Comparison of ENCODE assay signal across 8 cellular contexts in the genomic region with DNA sequence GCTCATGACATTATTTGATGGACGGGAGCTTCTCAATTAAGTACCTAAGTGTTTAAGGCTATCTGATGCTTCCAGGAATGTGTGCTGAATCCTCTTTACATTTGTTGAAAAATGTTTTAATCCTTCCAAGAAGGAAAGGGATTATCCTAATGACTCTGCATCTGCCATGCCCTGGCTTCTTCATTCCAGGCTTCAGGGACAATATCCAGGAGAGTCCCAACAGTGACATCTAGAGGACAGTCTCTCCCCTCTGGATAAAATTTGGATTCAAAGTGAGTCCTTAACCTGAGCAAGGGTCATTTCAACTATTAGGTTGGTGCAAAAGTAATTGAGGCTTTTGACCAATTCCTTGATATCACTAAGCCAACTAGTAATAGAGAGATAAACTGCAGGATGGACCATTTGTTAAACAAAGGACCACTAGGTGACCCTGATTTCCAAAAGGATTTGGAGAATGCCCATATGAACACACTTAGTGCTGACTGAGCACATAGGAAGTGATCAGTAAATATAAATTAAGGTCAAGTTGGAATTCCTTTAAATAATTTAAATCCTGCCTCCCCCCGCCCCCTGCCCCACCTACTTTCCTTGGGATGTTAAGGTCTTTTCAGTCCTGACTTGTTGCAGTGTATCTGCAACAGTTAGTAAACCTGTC. TPM values are rescaled to one million over a fixed set of nuclear protein-coding genes. Genes with fewer than 3 reads are reported as not detected.
DNase-seq lines count a peak whose midpoint lies in the region; ATAC-seq and TF ChIP-seq lines count a peak whose summit lies in the region.

No MANE protein-coding gene starts in this region.

- intact Hi-C loops in MCF 10A (cut with micrococcal nuclease) = loop anchor here (1.0 to 5.0 kb wide), 6 partner anchors 103 to 611 kb away; a partner anchor contains a TSS
- intact Hi-C loops in activated CD4-positive, alpha-beta T cell treated with anti-CD3 and anti-CD28 coated beads for 36 hours (cut with DNase I, micrococcal nuclease) = no loop called here

- H3K9me3 Mint-ChIP-seq in MCF 10A (ENCODE audit: unreplicated experiment) = no peaks in the 10 kb centered on the region
- no peaks in the 10 kb centered on the region for H3K9me3 Mint-ChIP-seq in activated CD4-positive, alpha-beta T cell treated with anti-CD3 and anti-CD28 coated beads for 36 hours (ENCODE audit: low read depth)

- TF ChIP-seq CTCF in GM12875 (IDR thresholded peaks at IDR 0.05; ENCODE audit: borderline replicate concordance, insufficient read depth, low read depth, low read length) (0 out of 2 replicates have a peak, but pooled peaks have one; percentile 30), MCF 10A (IDR thresholded peaks at IDR 0.05; ENCODE audit: unreplicated experiment) (peak; percentile 68)

- no peak overlapping the region for H3K4me3 Mint-ChIP-seq in MCF 10A (ENCODE audit: unreplicated experiment)
- no peak overlapping the region for H3K4me3 Mint-ChIP-seq in activated CD4-positive, alpha-beta T cell treated with anti-CD3 and anti-CD28 coated beads for 36 hours

- POLR2A ChIA-PET in MCF 10A (lab: Yijun Ruan, JAX) = interaction anchor here (1.5 to 2.4 kb wide), 5 partner anchors 42 to 228 kb away, joined by 3 to 7 read pairs (median 5); a partner anchor contains a TSS
- POLR2A ChIA-PET in activated CD4-positive, alpha-beta T cell treated with anti-CD3 and anti-CD28 coated beads for 36 hours (lab: Charles Lee) = no interaction called here

- no peak for ATAC-seq in HG02642 (IDR thresholded peaks at IDR 0.05; ENCODE audit: poor library complexity, unreplicated experiment)
- no peak for ATAC-seq in activated CD4-positive, alpha-beta T cell treated with anti-CD3 and anti-CD28 coated beads for 36 hours

- no peak overlapping the region for H3K4me3 ChIP-seq in GM12875 (ENCODE audit: low read depth, low read length)

- no peaks in the 10 kb centered on the region for H3K27me3 Mint-ChIP-seq in MCF 10A (ENCODE audit: insufficient read depth, unreplicated experiment)
- no peaks in the 10 kb centered on the region for H3K27me3 Mint-ChIP-seq in activated CD4-positive, alpha-beta T cell treated with anti-CD3 and anti-CD28 coated beads for 36 hours

- no TSS peak for BruUV-seq in MCF 10A (replicated peaks; lab: Mats Ljungman, UMichigan)

- peak; percentile 72 for DNase-seq in AG20443 (ENCODE audit: low spot score)
- DNase-seq in NCI-H526 treated with DMSO at 0.1 percent for 48 hours (lab: John Stamatoyannopoulos, UW) = peak; percentile 23
- peak; percentile 77 for DNase-seq in MCF 10A (ENCODE audit: unreplicated experiment)
- peak; percentile 73 for DNase-seq in left kidney (ENCODE audit: low read depth, low spot score)
- no peak for DNase-seq in RPMI8226
- no peak for DNase-seq in activated CD4-positive, alpha-beta T cell treated with anti-CD3 and anti-CD28 coated beads for 36 hours

- peaks cover 45% of the 10 kb centered on the region for H3K4me1 Mint-ChIP-seq in MCF 10A (ENCODE audit: insufficient read depth, unreplicated experiment)
- peaks cover 76% of the 10 kb centered on the region for H3K4me1 Mint-ChIP-seq in activated CD4-positive, alpha-beta T cell treated with anti-CD3 and anti-CD28 coated beads for 36 hours

- peaks cover 10% of the 10 kb centered on the region for H3K36me3 Mint-ChIP-seq in MCF 10A (ENCODE audit: insufficient read depth, unreplicated experiment)
- H3K36me3 Mint-ChIP-seq in activated CD4-positive, alpha-beta T cell treated with anti-CD3 and anti-CD28 coated beads for 36 hours (ENCODE audit: low read depth) = peaks cover 76% of the 10 kb centered on the region

- CTCF ChIA-PET in MCF 10A (lab: Yijun Ruan, JAX) = interaction anchor here (0.6 to 12.0 kb wide), 59 partner anchors 10 to 673 kb away, joined by 3 to 286 read pairs (median 4); a partner anchor contains a TSS
- CTCF ChIA-PET in activated CD4-positive, alpha-beta T cell treated with anti-CD3 and anti-CD28 coated beads for 36 hours (lab: Charles Lee) = interaction anchor here (0.7 to 6.7 kb wide), 14 partner anchors 10 to 248 kb away, joined by 3 to 95 read pairs (median 6); a partner anchor contains a TSS

- H3K27ac Mint-ChIP-seq in MCF 10A (ENCODE audit: low read depth, unreplicated experiment) = no peak overlapping the region
- H3K27ac Mint-ChIP-seq in activated CD4-positive, alpha-beta T cell treated with anti-CD3 and anti-CD28 coated beads for 36 hours = no peak overlapping the region

RNA-seq across cellular contexts. Expression of a gene that starts 19.1 kb away (rescaled TPM):
- not detected in 2 replicates for total RNA-seq in MCF 10A (2022)
- 10 to 100 TPM; 42.3 to 48.2 TPM for total RNA-seq in activated CD4-positive, alpha-beta T cell treated with anti-CD3 and anti-CD28 coated beads for 36 hours

Comparison
In these comparisons a context has a peak if more than half of its experiments do, and no peak if none do; other contexts are left out.
1. DNase-seq: peak in AG20443 (single experiment), NCI-H526 treated with DMSO at 0.1 percent for 48 hours (single experiment), MCF 10A (single experiment) and left kidney (single experiment); none in RPMI8226 (single experiment) and activated CD4-positive, alpha-beta T cell treated with anti-CD3 and anti-CD28 coated beads for 36 hours (single experiment).
2. RNA of a gene that starts 19.1 kb away (total RNA-seq): 42.3 to 48.2 TPM in activated CD4-positive, alpha-beta T cell treated with anti-CD3 and anti-CD28 coated beads for 36 hours; not detected in MCF 10A; every median in the first group is over 10 times any median in the second.